ENCODE assay signal across 2 cellular contexts in the genomic region with DNA sequence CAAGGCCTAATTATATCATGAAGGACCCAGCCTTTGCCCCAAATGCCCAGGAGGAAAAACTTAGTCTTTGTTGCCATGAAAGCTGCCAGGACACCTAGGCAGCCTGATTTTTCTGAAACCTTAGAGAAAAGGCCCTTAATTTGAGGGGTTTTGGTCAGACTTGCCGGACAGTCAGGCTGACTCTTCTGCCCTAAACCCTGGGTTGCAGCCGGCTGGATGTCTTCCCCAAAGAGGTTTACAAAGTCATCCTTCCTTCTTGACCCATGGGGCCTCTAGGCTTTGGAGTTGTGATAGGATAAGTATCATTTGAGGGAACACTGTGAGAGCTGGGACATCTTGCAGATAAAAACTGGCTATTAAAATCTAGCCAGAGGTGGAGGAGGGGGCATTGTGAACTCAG.
TF ChIP-seq lines count a peak whose summit lies in the region.

No MANE protein-coding gene starts in this region.

TF ChIP-seq in GM23338, 12 proteins besides CTCF, POLR2A, EP300 and RAD21:
- TF ChIP-seq NANOG (IDR thresholded peaks at IDR 0.05; ENCODE audit: borderline replicate concordance): no peak
- no peak for TF ChIP-seq JUNB (IDR thresholded peaks at IDR 0.05; ENCODE audit: unreplicated experiment)
- no peak for TF ChIP-seq CREB1 (CRISPR knock-in tag; IDR thresholded peaks at IDR 0.05; ENCODE audit: low read depth)
- TF ChIP-seq ZNF114 (CRISPR knock-in tag; IDR thresholded peaks at IDR 0.05): no peak
- TF ChIP-seq POLR2AphosphoS5 (IDR thresholded peaks at IDR 0.05; ENCODE audit: low read depth): no peak
- no peak for TF ChIP-seq ZNF331 (CRISPR knock-in tag; IDR thresholded peaks at IDR 0.05; ENCODE audit: low read depth)
- TF ChIP-seq STAT1 (IDR thresholded peaks at IDR 0.05; ENCODE audit: unreplicated experiment): no peak
- no peak for TF ChIP-seq EZH2 (IDR thresholded peaks at IDR 0.05; ENCODE audit: low read depth, unreplicated experiment)
- TF ChIP-seq, protein P1, sequence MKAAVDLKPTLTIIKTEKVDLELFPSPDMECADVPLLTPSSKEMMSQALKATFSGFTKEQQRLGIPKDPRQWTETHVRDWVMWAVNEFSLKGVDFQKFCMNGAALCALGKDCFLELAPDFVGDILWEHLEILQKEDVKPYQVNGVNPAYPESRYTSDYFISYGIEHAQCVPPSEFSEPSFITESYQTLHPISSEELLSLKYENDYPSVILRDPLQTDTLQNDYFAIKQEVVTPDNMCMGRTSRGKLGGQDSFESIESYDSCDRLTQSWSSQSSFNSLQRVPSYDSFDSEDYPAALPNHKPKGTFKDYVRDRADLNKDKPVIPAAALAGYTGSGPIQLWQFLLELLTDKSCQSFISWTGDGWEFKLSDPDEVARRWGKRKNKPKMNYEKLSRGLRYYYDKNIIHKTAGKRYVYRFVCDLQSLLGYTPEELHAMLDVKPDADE (IDR thresholded peaks at IDR 0.05): no peak
- TF ChIP-seq, protein P2, sequence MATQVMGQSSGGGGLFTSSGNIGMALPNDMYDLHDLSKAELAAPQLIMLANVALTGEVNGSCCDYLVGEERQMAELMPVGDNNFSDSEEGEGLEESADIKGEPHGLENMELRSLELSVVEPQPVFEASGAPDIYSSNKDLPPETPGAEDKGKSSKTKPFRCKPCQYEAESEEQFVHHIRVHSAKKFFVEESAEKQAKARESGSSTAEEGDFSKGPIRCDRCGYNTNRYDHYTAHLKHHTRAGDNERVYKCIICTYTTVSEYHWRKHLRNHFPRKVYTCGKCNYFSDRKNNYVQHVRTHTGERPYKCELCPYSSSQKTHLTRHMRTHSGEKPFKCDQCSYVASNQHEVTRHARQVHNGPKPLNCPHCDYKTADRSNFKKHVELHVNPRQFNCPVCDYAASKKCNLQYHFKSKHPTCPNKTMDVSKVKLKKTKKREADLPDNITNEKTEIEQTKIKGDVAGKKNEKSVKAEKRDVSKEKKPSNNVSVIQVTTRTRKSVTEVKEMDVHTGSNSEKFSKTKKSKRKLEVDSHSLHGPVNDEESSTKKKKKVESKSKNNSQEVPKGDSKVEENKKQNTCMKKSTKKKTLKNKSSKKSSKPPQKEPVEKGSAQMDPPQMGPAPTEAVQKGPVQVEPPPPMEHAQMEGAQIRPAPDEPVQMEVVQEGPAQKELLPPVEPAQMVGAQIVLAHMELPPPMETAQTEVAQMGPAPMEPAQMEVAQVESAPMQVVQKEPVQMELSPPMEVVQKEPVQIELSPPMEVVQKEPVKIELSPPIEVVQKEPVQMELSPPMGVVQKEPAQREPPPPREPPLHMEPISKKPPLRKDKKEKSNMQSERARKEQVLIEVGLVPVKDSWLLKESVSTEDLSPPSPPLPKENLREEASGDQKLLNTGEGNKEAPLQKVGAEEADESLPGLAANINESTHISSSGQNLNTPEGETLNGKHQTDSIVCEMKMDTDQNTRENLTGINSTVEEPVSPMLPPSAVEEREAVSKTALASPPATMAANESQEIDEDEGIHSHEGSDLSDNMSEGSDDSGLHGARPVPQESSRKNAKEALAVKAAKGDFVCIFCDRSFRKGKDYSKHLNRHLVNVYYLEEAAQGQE (IDR thresholded peaks at IDR 0.05; ENCODE audit: unreplicated experiment): no peak

TF ChIP-seq in H1, 55 proteins besides CTCF, POLR2A, EP300 and RAD21:
- TF ChIP-seq RNF2 (IDR thresholded peaks at IDR 0.05; ENCODE audit: borderline replicate concordance, low read depth, low read length, missing control alignments, poor library complexity, severe bottlenecking): peak; percentile 23
- TF ChIP-seq, protein P3, sequence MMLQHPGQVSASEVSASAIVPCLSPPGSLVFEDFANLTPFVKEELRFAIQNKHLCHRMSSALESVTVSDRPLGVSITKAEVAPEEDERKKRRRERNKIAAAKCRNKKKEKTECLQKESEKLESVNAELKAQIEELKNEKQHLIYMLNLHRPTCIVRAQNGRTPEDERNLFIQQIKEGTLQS (IDR thresholded peaks at IDR 0.05; ENCODE audit: insufficient read depth, low read depth, low read length): no peak
